In the genomic region with DNA sequence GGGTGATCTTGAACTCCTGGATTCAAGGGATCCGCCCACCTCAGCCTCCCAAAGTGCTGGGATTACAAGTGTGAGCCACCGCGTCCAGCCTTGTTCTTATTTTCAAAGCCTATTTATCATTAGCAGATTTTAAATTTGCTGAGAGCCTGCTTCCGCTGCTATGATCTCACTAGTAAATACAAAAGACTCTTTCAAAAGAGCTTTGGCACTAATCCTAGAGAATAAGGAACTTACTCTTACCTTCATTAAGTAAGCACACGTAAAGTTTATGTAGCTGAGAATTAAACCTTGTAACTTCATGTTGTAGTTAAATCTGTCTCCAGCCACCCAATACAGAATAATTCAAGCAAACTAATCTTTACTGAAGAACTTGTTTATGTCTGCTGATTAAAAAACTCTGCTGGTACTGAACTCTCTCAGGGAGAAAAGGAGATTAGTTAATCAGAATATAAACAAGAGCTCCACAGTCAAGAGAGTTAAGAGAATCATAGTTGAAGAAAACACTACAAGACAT, we compare ENCODE assay signal across 9 cellular contexts.
DNase-seq lines count a peak whose midpoint lies in the region; ATAC-seq and TF ChIP-seq lines count a peak whose summit lies in the region.
"Had no signal": no experiment of that assay in that cellular context is flagged by ENCODE, and none has a peak within 500 bp of the region (broad histone marks: within the 10 kb centered on the region; RNA-seq: fewer than 3 reads in every experiment).

No MANE protein-coding gene starts in this region.

- no peaks in the 10 kb centered on the region for H3K27me3 ChIP-seq in ascending aorta

- H3K36me3 ChIP-seq in ascending aorta = peaks cover 26 to 45% of the 10 kb centered on the region in 2 donors

- ATAC-seq in HG03159 (IDR thresholded peaks at IDR 0.05; ENCODE audit: unreplicated experiment) (no peak), HG02798 (IDR thresholded peaks at IDR 0.05; ENCODE audit: poor library complexity, unreplicated experiment) (no peak)
- ATAC-seq: CD8-positive, alpha-beta T cell had no signal

- DNase-seq in ascending aorta (ENCODE audit: low spot score in 2 of 2) (no peak), fibroblast of mammary gland (ENCODE audit: low read depth) (peak; percentile 29), medulla oblongata (ENCODE audit: extremely low spot score) (peak; percentile 29), GF-D8 (lab: John Stamatoyannopoulos, UW) (no peak), NCI-H146 treated with DMSO at 0.1 percent for 48 hours (lab: John Stamatoyannopoulos, UW; ENCODE audit: unreplicated experiment) (no peak)
- DNase-seq: activated CD4-positive, alpha-beta T cell treated with anti-CD3 and anti-CD28 coated beads, Interleukin-2, amount 50 U/mL, for 1 hour; CD8-positive, alpha-beta T cell had no signal

- no peaks in the 10 kb centered on the region for H3K9me3 ChIP-seq in ascending aorta

- peak overlapping the region; percentile 24 to 49 for H3K27ac ChIP-seq in ascending aorta

- TF ChIP-seq CTCF in ascending aorta (IDR thresholded peaks at IDR 0.05) (no peak), fibroblast of mammary gland (conservative IDR thresholded peaks at IDR 0.05; ENCODE audit: control insufficient read depth, insufficient read depth, low read depth, low read length) (no peak)

- intact Hi-C loops in ascending aorta (cut with DNase I) = no loop called here

- H3K4me3 ChIP-seq in ascending aorta (no peak overlapping the region), fibroblast of mammary gland (ENCODE audit: control insufficient read depth, low read depth, low read length) (no peak overlapping the region)

- no peaks in the 10 kb centered on the region for H3K4me1 ChIP-seq in ascending aorta

Comparison
In these comparisons a context has a peak if more than half of its experiments do, and no peak if none do; other contexts are left out.
1. DNase-seq: peak in fibroblast of mammary gland (single experiment) and medulla oblongata (single experiment); none in ascending aorta (0 of 2), GF-D8 (single experiment) and NCI-H146 treated with DMSO at 0.1 percent for 48 hours (single experiment).